Comparison of ENCODE assay signal across 2 cellular contexts in genomic region chr1:43147625-43148319, GRCh38.
TF ChIP-seq lines count a peak whose summit lies in the region.

No MANE protein-coding gene starts in this region.

TF ChIP-seq in WTC11, 78 proteins besides CTCF, POLR2A, EP300 and RAD21 (continued from another document and continues in another):
- TF ChIP-seq ZNF416 (CRISPR knock-in tag; IDR thresholded peaks at IDR 0.05) (no peak), ZNF121 (CRISPR knock-in tag; IDR thresholded peaks at IDR 0.05) (peak; percentile 99), ZNF512 (CRISPR knock-in tag; IDR thresholded peaks at IDR 0.05; ENCODE audit: borderline replicate concordance) (no peak), IRF1 (CRISPR knock-in tag; IDR thresholded peaks at IDR 0.05) (no peak), ZNF138 (CRISPR knock-in tag; conservative IDR thresholded peaks at IDR 0.05) (peak; percentile 67; the same call in 1 of the 2 replicates), ZNF281 (CRISPR knock-in tag; IDR thresholded peaks at IDR 0.05) (peak; percentile 52), FOXK1 (CRISPR knock-in tag; IDR thresholded peaks at IDR 0.05) (peak; percentile 69; the same call in 1 of the 2 replicates), ZNF232 (CRISPR knock-in tag; IDR thresholded peaks at IDR 0.05) (0 out of 2 replicates have a peak, but pooled peaks have one; percentile 9), ETV6 (CRISPR knock-in tag; IDR thresholded peaks at IDR 0.05) (peak; percentile 59; the same call in 1 of the 2 replicates), E2F1 (CRISPR knock-in tag; IDR thresholded peaks at IDR 0.05) (no peak)
- TF ChIP-seq, protein P1, sequence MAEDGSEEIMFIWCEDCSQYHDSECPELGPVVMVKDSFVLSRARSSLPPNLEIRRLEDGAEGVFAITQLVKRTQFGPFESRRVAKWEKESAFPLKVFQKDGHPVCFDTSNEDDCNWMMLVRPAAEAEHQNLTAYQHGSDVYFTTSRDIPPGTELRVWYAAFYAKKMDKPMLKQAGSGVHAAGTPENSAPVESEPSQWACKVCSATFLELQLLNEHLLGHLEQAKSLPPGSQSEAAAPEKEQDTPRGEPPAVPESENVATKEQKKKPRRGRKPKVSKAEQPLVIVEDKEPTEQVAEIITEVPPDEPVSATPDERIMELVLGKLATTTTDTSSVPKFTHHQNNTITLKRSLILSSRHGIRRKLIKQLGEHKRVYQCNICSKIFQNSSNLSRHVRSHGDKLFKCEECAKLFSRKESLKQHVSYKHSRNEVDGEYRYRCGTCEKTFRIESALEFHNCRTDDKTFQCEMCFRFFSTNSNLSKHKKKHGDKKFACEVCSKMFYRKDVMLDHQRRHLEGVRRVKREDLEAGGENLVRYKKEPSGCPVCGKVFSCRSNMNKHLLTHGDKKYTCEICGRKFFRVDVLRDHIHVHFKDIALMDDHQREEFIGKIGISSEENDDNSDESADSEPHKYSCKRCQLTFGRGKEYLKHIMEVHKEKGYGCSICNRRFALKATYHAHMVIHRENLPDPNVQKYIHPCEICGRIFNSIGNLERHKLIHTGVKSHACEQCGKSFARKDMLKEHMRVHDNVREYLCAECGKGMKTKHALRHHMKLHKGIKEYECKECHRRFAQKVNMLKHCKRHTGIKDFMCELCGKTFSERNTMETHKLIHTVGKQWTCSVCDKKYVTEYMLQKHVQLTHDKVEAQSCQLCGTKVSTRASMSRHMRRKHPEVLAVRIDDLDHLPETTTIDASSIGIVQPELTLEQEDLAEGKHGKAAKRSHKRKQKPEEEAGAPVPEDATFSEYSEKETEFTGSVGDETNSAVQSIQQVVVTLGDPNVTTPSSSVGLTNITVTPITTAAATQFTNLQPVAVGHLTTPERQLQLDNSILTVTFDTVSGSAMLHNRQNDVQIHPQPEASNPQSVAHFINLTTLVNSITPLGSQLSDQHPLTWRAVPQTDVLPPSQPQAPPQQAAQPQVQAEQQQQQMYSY (CRISPR knock-in tag; IDR thresholded peaks at IDR 0.05) = no peak

TF ChIP-seq in H1, 55 proteins besides CTCF, POLR2A, EP300 and RAD21 (continued from another document):
- TF ChIP-seq, protein P2, sequence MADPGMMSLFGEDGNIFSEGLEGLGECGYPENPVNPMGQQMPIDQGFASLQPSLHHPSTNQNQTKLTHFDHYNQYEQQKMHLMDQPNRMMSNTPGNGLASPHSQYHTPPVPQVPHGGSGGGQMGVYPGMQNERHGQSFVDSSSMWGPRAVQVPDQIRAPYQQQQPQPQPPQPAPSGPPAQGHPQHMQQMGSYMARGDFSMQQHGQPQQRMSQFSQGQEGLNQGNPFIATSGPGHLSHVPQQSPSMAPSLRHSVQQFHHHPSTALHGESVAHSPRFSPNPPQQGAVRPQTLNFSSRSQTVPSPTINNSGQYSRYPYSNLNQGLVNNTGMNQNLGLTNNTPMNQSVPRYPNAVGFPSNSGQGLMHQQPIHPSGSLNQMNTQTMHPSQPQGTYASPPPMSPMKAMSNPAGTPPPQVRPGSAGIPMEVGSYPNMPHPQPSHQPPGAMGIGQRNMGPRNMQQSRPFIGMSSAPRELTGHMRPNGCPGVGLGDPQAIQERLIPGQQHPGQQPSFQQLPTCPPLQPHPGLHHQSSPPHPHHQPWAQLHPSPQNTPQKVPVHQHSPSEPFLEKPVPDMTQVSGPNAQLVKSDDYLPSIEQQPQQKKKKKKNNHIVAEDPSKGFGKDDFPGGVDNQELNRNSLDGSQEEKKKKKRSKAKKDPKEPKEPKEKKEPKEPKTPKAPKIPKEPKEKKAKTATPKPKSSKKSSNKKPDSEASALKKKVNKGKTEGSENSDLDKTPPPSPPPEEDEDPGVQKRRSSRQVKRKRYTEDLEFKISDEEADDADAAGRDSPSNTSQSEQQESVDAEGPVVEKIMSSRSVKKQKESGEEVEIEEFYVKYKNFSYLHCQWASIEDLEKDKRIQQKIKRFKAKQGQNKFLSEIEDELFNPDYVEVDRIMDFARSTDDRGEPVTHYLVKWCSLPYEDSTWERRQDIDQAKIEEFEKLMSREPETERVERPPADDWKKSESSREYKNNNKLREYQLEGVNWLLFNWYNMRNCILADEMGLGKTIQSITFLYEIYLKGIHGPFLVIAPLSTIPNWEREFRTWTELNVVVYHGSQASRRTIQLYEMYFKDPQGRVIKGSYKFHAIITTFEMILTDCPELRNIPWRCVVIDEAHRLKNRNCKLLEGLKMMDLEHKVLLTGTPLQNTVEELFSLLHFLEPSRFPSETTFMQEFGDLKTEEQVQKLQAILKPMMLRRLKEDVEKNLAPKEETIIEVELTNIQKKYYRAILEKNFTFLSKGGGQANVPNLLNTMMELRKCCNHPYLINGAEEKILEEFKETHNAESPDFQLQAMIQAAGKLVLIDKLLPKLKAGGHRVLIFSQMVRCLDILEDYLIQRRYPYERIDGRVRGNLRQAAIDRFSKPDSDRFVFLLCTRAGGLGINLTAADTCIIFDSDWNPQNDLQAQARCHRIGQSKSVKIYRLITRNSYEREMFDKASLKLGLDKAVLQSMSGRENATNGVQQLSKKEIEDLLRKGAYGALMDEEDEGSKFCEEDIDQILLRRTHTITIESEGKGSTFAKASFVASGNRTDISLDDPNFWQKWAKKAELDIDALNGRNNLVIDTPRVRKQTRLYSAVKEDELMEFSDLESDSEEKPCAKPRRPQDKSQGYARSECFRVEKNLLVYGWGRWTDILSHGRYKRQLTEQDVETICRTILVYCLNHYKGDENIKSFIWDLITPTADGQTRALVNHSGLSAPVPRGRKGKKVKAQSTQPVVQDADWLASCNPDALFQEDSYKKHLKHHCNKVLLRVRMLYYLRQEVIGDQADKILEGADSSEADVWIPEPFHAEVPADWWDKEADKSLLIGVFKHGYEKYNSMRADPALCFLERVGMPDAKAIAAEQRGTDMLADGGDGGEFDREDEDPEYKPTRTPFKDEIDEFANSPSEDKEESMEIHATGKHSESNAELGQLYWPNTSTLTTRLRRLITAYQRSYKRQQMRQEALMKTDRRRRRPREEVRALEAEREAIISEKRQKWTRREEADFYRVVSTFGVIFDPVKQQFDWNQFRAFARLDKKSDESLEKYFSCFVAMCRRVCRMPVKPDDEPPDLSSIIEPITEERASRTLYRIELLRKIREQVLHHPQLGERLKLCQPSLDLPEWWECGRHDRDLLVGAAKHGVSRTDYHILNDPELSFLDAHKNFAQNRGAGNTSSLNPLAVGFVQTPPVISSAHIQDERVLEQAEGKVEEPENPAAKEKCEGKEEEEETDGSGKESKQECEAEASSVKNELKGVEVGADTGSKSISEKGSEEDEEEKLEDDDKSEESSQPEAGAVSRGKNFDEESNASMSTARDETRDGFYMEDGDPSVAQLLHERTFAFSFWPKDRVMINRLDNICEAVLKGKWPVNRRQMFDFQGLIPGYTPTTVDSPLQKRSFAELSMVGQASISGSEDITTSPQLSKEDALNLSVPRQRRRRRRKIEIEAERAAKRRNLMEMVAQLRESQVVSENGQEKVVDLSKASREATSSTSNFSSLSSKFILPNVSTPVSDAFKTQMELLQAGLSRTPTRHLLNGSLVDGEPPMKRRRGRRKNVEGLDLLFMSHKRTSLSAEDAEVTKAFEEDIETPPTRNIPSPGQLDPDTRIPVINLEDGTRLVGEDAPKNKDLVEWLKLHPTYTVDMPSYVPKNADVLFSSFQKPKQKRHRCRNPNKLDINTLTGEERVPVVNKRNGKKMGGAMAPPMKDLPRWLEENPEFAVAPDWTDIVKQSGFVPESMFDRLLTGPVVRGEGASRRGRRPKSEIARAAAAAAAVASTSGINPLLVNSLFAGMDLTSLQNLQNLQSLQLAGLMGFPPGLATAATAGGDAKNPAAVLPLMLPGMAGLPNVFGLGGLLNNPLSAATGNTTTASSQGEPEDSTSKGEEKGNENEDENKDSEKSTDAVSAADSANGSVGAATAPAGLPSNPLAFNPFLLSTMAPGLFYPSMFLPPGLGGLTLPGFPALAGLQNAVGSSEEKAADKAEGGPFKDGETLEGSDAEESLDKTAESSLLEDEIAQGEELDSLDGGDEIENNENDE (IDR thresholded peaks at IDR 0.05; ENCODE audit: insufficient replicate concordance, low read length) = no peak
- no peak for TF ChIP-seq BCL11A (IDR thresholded peaks at IDR 0.05; ENCODE audit: low read depth in 2 of 2, low read length in 2 of 2)
